ENCODE assay signal across 12 cellular contexts in the genomic region with DNA sequence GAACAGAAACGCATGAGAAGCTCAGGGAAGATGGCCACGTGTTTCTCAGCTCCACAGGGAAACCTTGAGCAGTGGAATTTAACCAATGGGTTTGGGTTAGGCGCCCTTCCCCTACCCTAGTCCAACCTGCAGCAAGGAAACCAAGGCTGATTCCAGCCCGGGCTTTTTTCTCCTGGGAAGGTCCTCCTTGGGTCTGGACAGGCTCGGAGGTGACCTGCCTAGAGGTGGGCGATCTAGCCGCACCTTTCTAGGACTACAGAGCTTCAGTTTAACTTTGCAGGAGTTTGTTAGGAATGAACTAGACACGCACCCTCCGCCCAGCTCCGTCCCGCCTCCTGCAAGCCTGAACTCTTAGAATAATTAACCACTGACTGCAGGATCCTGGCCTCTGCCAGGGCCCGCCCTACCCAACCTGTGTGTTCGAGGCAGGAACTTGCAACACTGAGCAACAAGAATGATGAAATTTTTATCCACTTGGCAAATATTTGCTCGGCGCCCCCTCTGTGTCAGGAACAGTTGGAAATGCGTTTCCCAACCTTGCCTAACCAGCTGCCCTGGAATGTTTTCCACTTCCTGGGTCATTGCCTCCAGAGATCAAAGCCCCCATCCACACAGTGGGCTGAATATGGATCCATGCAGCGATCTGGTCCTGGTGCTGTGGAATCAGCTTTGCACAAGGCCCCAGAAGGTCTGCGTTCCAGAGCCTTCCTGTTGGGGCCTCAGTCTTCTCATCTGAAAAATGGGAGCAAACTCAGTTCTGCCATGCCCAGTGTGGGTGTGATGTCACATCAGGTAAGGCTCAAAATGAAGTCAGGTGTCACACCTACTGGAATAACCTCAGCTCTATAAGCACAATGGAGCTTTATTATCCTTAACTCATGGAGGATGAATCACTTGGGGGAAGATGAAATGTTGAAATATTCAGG. TPM values are rescaled to one million over a fixed set of nuclear protein-coding genes. Genes with fewer than 3 reads are reported as not detected.
DNase-seq lines count a peak whose midpoint lies in the region; ATAC-seq, FAIRE-seq and TF ChIP-seq lines count a peak whose summit lies in the region.
"Had no signal": no experiment of that assay in that cellular context is flagged by ENCODE, and none has a peak within 500 bp of the region (broad histone marks: within the 10 kb centered on the region; RNA-seq: fewer than 3 reads in every experiment).

No MANE protein-coding gene starts in this region.

- H3K9me3 ChIP-seq in mammary epithelial cell (replicated peaks; ENCODE audit: insufficient read depth, low read length) (no peaks in the 10 kb centered on the region), left lung (no peaks in the 10 kb centered on the region)

- intact Hi-C loops in left cardiac atrium (cut with DNase I) (no loop called here), cardiac septum (cut with DNase I) (no loop called here), mammary epithelial cell (cut with micrococcal nuclease) (loop anchor here (5.0 kb wide), 1 partner anchor 390 kb away; no protein-coding TSS in a partner anchor), left lung (cut with DNase I) (no loop called here)

- peak overlapping the region; percentile 60 for H2AFZ ChIP-seq in mammary epithelial cell (ENCODE audit: low read depth, low read length)

- H3K4me3 ChIP-seq in mammary epithelial cell (replicated peaks in 1 of 3; ENCODE audit: insufficient read depth in 1 of 3, low read depth in 2 of 3, low read length in 3 of 3) (no peak overlapping the region), left lung (no peak overlapping the region)

- H4K20me1 ChIP-seq in mammary epithelial cell (ENCODE audit: insufficient read depth, low read length): no peaks in the 10 kb centered on the region

- ATAC-seq in left cardiac atrium: peak; percentile 71 to 91
- ATAC-seq in left lung: peak; percentile 92
- ATAC-seq in GM18907 (IDR thresholded peaks at IDR 0.05; ENCODE audit: unreplicated experiment): no peak
- ATAC-seq: stimulated activated naive CD8-positive, alpha-beta T cell treated with anti-CD3 and anti-CD28 coated beads, Interleukin-15, Interleukin-2, amounts not matched to agents 100 U/mL and 50 U/mL, for 24 hours had no signal

- no peaks in the 10 kb centered on the region for H3K27me3 ChIP-seq in mammary epithelial cell (ENCODE audit: insufficient read depth, low read length)
- no peaks in the 10 kb centered on the region for H3K27me3 ChIP-seq in left lung

- dilution Hi-C loops in mammary epithelial cell (cut with HindIII; ENCODE audit: low sequenced_read_pairs): no loop called here

- no TSS peak for BruUV-seq in mammary epithelial cell (replicated peaks; lab: Mats Ljungman, UMichigan)

- H3K4me2 ChIP-seq in mammary epithelial cell (ENCODE audit: insufficient read depth, low read depth, low read length): peak overlapping the region; percentile 50

- in situ Hi-C loops in mammary epithelial cell (cut with MboI; ENCODE audit: low sequenced_read_pairs in 2 of 2): loop anchor here in 1 of 2 donors (10.0 kb wide), 1 partner anchor 158 kb away; no protein-coding TSS in a partner anchor

- no peak for FAIRE-seq in HTR-8/SVneo (lab: Jason Lieb, UNC)

- TF ChIP-seq CTCF in mammary epithelial cell (conservative IDR thresholded peaks at IDR 0.05 in 1 of 2, IDR thresholded peaks at IDR 0.05 in 1 of 2; ENCODE audit: extremely low read depth in 1 of 2, insufficient read depth in 1 of 2, low read depth in 1 of 2, low read length in 2 of 2) (no peak), left lung (IDR thresholded peaks at IDR 0.05) (no peak)

- CTCF ChIA-PET in mammary epithelial cell (lab: Charles Lee; ENCODE audit: low non-redundant PET): interaction anchor here (0.6 kb wide), 2 partner anchors 154 to 517 kb away, joined by 3 to 5 read pairs; no protein-coding TSS in a partner anchor

- WGBS in mammary epithelial cell (ENCODE audit: low coverage, missing lambda C conversion rate): 21% methylated on average over 15 of the region's 18 CpGs

- DNase-seq in left cardiac atrium (peak; percentile 59), cardiac septum (ENCODE audit: low spot score) (no peak), mammary epithelial cell (peak; percentile 86), left lung (peak; percentile 77 to 86), HTR-8/SVneo (ENCODE audit: insufficient read length, low spot score) (no peak), DMS79 treated with DMSO at 0.1 percent for 48 hours (lab: John Stamatoyannopoulos, UW) (no peak), NCI-H1048 (lab: John Stamatoyannopoulos, UW) (no peak)
- DNase-seq: activated naive CD4-positive, alpha-beta T cell treated with anti-CD3 and anti-CD28 coated beads for 36 hours; NCI-H187; stimulated activated naive CD8-positive, alpha-beta T cell treated with anti-CD3 and anti-CD28 coated beads, Interleukin-15, Interleukin-2, amounts not matched to agents 100 U/mL and 50 U/mL, for 24 hours; T1000 had no signal

- H3K27ac ChIP-seq in mammary epithelial cell (ENCODE audit: insufficient read depth, low read depth, low read length) (peak overlapping the region; percentile 54), left lung (peak overlapping the region; percentile 61 to 70)

- no peaks in the 10 kb centered on the region for H3K36me3 ChIP-seq in mammary epithelial cell (ENCODE audit: insufficient read depth, low read length)
- peaks cover 0 to 25% of the 10 kb centered on the region in 2 donors for H3K36me3 ChIP-seq in left lung

- peak overlapping the region; percentile 9 for H3K9ac ChIP-seq in mammary epithelial cell (ENCODE audit: insufficient read depth, low read length)

- no peaks in the 10 kb centered on the region for H3K79me2 ChIP-seq in mammary epithelial cell (ENCODE audit: insufficient read depth, low read length)

- H3K4me1 ChIP-seq in mammary epithelial cell (ENCODE audit: insufficient read depth, low read length): peaks cover 20% of the 10 kb centered on the region
- H3K4me1 ChIP-seq in left lung: peaks cover 4 to 17% of the 10 kb centered on the region in 2 donors

RNA-seq across cellular contexts. Expression of gene MPST, which starts 13.3 kb away (rescaled TPM):
- total RNA-seq in left cardiac atrium (10 to 100 TPM; 48.2 to 51.2 TPM), cardiac septum (33.5 TPM), mammary epithelial cell (10 to 100 TPM; 40.1 to 81.0 TPM), left lung (10 to 100 TPM; 56.2 to 63.1 TPM)
- 40.7 TPM for polyA plus RNA-seq in mammary epithelial cell
- polyA minus RNA-seq in mammary epithelial cell: 13.8 TPM

RNA-seq across cellular contexts. Expression of gene TST, which starts 13.6 kb away (rescaled TPM):
- 10 to 100 TPM; 33.3 to 35.5 TPM for total RNA-seq in left cardiac atrium
- total RNA-seq in cardiac septum: 29.7 TPM
- total RNA-seq in mammary epithelial cell: 10 to 100 TPM; 20.4 to 40.2 TPM
- polyA plus RNA-seq in mammary epithelial cell: 33.2 TPM
- 5.8 TPM for polyA minus RNA-seq in mammary epithelial cell
- 10 to 100 TPM; 37.7 to 52.0 TPM for total RNA-seq in left lung

RNA-seq across cellular contexts. Expression of gene KCTD17, which starts 18.7 kb away (rescaled TPM):
- total RNA-seq in left cardiac atrium (10 to 100 TPM; 27.7 to 50.6 TPM), cardiac septum (50.2 TPM), mammary epithelial cell (10 to 100 TPM; 19.2 to 25.9 TPM), left lung (10 to 100 TPM; 20.5 to 22.2 TPM)
- 18.4 TPM for polyA plus RNA-seq in mammary epithelial cell
- polyA minus RNA-seq in mammary epithelial cell: 29.2 TPM

Comparison
In these comparisons a context has a peak if more than half of its experiments do, and no peak if none do; other contexts are left out.
1. DNase-seq: peak in left cardiac atrium (single experiment), mammary epithelial cell (single experiment) and left lung (2 of 2); none in cardiac septum (single experiment), HTR-8/SVneo (single experiment), DMS79 treated with DMSO at 0.1 percent for 48 hours (single experiment) and NCI-H1048 (single experiment).